ENCODE assay signal across 8 cellular contexts in the genomic region with DNA sequence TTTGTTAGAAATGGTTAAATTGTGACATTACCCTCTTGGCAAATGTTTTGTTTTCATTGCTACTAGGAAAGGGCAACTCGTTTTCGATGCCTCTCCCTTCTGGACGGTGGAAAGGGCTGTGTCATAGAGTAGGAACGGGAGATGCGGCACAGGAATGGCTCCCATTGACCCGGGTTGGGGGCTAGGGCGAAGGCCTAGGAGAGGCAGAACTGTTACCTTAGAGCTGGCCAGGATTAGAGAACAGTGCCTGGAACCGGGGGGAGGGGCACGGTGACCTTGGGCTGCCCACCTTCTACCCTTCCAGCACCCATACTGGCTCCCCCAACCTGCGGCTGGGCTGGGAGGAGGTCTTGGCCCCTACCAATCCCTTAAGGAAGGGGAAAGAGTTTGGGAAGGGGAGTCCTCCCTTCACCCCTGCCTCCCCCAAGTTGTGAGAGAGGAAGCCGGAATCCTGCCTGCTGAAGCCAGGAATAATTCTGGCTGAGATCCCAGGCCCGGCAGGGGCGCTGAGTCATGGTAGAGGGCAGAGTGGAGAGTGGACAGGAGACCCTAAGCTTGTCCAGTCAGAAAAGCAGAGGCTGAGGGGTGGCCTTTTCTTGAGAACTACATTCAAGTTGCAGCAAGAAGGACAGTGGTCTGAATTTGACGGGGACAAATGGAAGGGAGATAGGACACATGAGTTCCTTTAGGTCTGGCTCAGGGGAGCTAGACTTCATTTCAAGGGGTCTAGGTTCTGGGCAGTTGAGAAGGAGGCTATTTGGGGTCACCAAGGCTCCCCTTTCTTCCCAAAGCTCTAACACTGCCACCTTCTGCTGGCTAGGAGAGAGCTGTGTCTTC. TPM values are rescaled to one million over a fixed set of nuclear protein-coding genes. Genes with fewer than 3 reads are reported as not detected.
A peak's percentile ranks its signal among the peaks of the same experiment; 100 is the strongest.
DNase-seq lines count a peak whose midpoint lies in the region; ATAC-seq, FAIRE-seq and TF ChIP-seq lines count a peak whose summit lies in the region.

No MANE protein-coding gene starts in this region.

- peak overlapping the region; percentile 49; the same call in 1 of the 2 replicates for H3K9ac ChIP-seq in iPS-20b (ENCODE audit: low read depth, low read length)

- peak; percentile 60 for DNase-seq in COLO668 (lab: John Stamatoyannopoulos, UW; ENCODE audit: unreplicated experiment)
- DNase-seq in M059J (ENCODE audit: low read depth): peak; percentile 97
- peak; percentile 86 to 88 (median 88) for DNase-seq in body of pancreas
- peak; percentile 72 for DNase-seq in small intestine
- DNase-seq in stimulated activated naive CD4-positive, alpha-beta T cell treated with Interleukin-2 at 50 U/mL for 16 hours (lab: John Stamatoyannopoulos, UW): no peak
- no peak for DNase-seq in NCI-H146 treated with DMSO at 0.1 percent for 48 hours (lab: John Stamatoyannopoulos, UW; ENCODE audit: unreplicated experiment)

- H3K9me3 ChIP-seq in body of pancreas (no peaks in the 10 kb centered on the region), iPS-20b (ENCODE audit: insufficient read depth, low read depth, low read length) (no peaks in the 10 kb centered on the region), small intestine (ENCODE audit: control insufficient read depth, low read depth) (no peaks in the 10 kb centered on the region)

- FAIRE-seq in small intestine (lab: Jason Lieb, UNC): no peak

- no peak for TF ChIP-seq CTCF in body of pancreas (IDR thresholded peaks at IDR 0.05)

- H3K4me1 ChIP-seq in body of pancreas: peaks cover 98% of the 10 kb centered on the region
- peaks cover 31% of the 10 kb centered on the region for H3K4me1 ChIP-seq in iPS-20b (ENCODE audit: insufficient read depth, low read length)
- peaks cover 6 to 46% of the 10 kb centered on the region in 2 donors for H3K4me1 ChIP-seq in small intestine (ENCODE audit: control insufficient read depth in 2 of 2, insufficient read depth in 1 of 2, low read depth in 1 of 2, low read length in 1 of 2)

- ATAC-seq in body of pancreas: peak; percentile 65
- no peak for ATAC-seq in HG02885 (IDR thresholded peaks at IDR 0.05; ENCODE audit: poor library complexity, unreplicated experiment)

- no peak overlapping the region for H3K4me3 ChIP-seq in body of pancreas
- peak overlapping the region; percentile 17; the same call in 1 of the 2 replicates for H3K4me3 ChIP-seq in iPS-20b (ENCODE audit: low read length)
- H3K4me3 ChIP-seq in small intestine (ENCODE audit: low read depth in 1 of 2, low read length in 2 of 2): peak overlapping the region in 1 of 2 donors; percentile 37

- H3K36me3 ChIP-seq in body of pancreas (replicated peaks in 1 of 2; ENCODE audit: insufficient read depth in 1 of 2, low read depth in 2 of 2) (no peaks in the 10 kb centered on the region), iPS-20b (ENCODE audit: insufficient read depth, low read depth, low read length) (no peaks in the 10 kb centered on the region; the same call in 1 of the 2 replicates), small intestine (ENCODE audit: control insufficient read depth in 2 of 2, insufficient read depth in 2 of 2, low read length in 2 of 2) (no peaks in the 10 kb centered on the region)

- 2 to 14% methylated on average over 11 to 13 of the region's 14 CpGs for WGBS in body of pancreas, 2 donors
- 15 to 30% (median 29%) methylated on average over 14 of the region's 14 CpGs for WGBS in small intestine, 3 donors

- peak overlapping the region; percentile 92 to 98 (median 95) for H3K27ac ChIP-seq in body of pancreas
- H3K27ac ChIP-seq in iPS-20b (ENCODE audit: low read length): peak overlapping the region; percentile 19
- H3K27ac ChIP-seq in small intestine (ENCODE audit: low read depth in 1 of 2, low read length in 1 of 2): peak overlapping the region; percentile 95 to 97

- TF ChIP-seq POLR2A in body of pancreas (IDR thresholded peaks at IDR 0.05): peak in 1 of 3 donors; percentile 45

- H3K27me3 ChIP-seq in body of pancreas: no peaks in the 10 kb centered on the region
- no peaks in the 10 kb centered on the region for H3K27me3 ChIP-seq in iPS-20b (ENCODE audit: insufficient read depth, low read length)
- no peaks in the 10 kb centered on the region for H3K27me3 ChIP-seq in small intestine (ENCODE audit: control insufficient read depth in 2 of 2, insufficient read depth in 2 of 2, low read length in 2 of 2)

- intact Hi-C loops in body of pancreas (cut with DNase I): no loop called here

RNA-seq across cellular contexts. Expression of a gene that starts 8.2 kb away (rescaled TPM):
- total RNA-seq in M059J (2014; rRNA removed; shearing (Covaris generic)): 396 and 698 TPM in 2 replicates
- total RNA-seq in body of pancreas: 100 to 1,000 TPM; 152 to 186 TPM
- 100 to 1,000 TPM in 2 of 3 donors, 10 to 100 TPM in 1; 89.7 to 168 (median 101) TPM for polyA plus RNA-seq in small intestine

RNA-seq across cellular contexts. Expression of a gene that starts 30.6 kb away (rescaled TPM):
- total RNA-seq in M059J (2014; rRNA removed; shearing (Covaris generic)): 0.37 and 1.3 TPM in 2 replicates
- total RNA-seq in body of pancreas: 10 to 100 TPM in 1 of 2 donors, 1 to 10 TPM in 1; 2.6 to 11.9 TPM
- 1 to 10 TPM in 2 of 3 donors, under 1 TPM in 1; 0.89 to 1.9 (median 1.7) TPM for polyA plus RNA-seq in small intestine

RNA-seq across cellular contexts. Expression of a gene that starts 40.5 kb away (rescaled TPM):
- 2.5 and 3.2 TPM in 2 replicates for total RNA-seq in M059J (2014; rRNA removed; shearing (Covaris generic))
- 1 to 10 TPM in 1 of 2 donors, under 1 TPM in 1; 0.99 to 4.7 TPM for total RNA-seq in body of pancreas
- 1 to 10 TPM in 1 of 3 donors, under 1 TPM in 2; under 0.01 to 1.5 (median 0.22) TPM for polyA plus RNA-seq in small intestine

Comparison
In these comparisons a context has a peak if more than half of its experiments do, and no peak if none do; other contexts are left out.
1. DNase-seq: peak in COLO668 (single experiment), M059J (single experiment), body of pancreas (4 of 4) and small intestine (single experiment); none in stimulated activated naive CD4-positive, alpha-beta T cell treated with Interleukin-2 at 50 U/mL for 16 hours (single experiment) and NCI-H146 treated with DMSO at 0.1 percent for 48 hours (single experiment).
2. H3K27ac ChIP-seq: peak in every context shown above with its lines; median percentile 96 in small intestine; 95 in body of pancreas; 19 in iPS-20b.